Comparison of ENCODE assay signal across 1 cellular context in genomic region chr17:50117202-50118040, GRCh38.
TF ChIP-seq lines count a peak whose summit lies in the region.

No MANE protein-coding gene starts in this region.

TF ChIP-seq in HepG2, 621 proteins besides CTCF, POLR2A, EP300 and RAD21 (continued from another document and continues in another):
- TF ChIP-seq TFDP2 (CRISPR knock-in tag; IDR thresholded peaks at IDR 0.05) (peak; percentile 61; the same call in 1 of the 2 replicates), ZNF749 (CRISPR knock-in tag; IDR thresholded peaks at IDR 0.05; ENCODE audit: borderline replicate concordance) (no peak; the same call in 1 of the 2 replicates), KLF13 (CRISPR knock-in tag; IDR thresholded peaks at IDR 0.05) (no peak), ZSCAN29 (CRISPR knock-in tag; conservative IDR thresholded peaks at IDR 0.05) (no peak), ZNF569 (CRISPR knock-in tag; IDR thresholded peaks at IDR 0.05; ENCODE audit: borderline replicate concordance) (no peak), FOXA3 (CRISPR knock-in tag; IDR thresholded peaks at IDR 0.05) (no peak), SKI (IDR thresholded peaks at IDR 0.05; ENCODE audit: partially characterized antibody) (peak; percentile 68), ZSCAN12 (CRISPR knock-in tag; IDR thresholded peaks at IDR 0.05) (no peak), ZNF788 (CRISPR knock-in tag; IDR thresholded peaks at IDR 0.05; ENCODE audit: borderline replicate concordance) (no peak), ZNF441 (CRISPR knock-in tag; IDR thresholded peaks at IDR 0.05; ENCODE audit: borderline replicate concordance) (0 out of 2 replicates have a peak, but pooled peaks have one; percentile 51), CBX5 (CRISPR knock-in tag; IDR thresholded peaks at IDR 0.05; ENCODE audit: borderline replicate concordance) (no peak), FUBP1 (CRISPR knock-in tag; IDR thresholded peaks at IDR 0.05; ENCODE audit: borderline replicate concordance) (no peak), HOXA7 (CRISPR knock-in tag; IDR thresholded peaks at IDR 0.05) (no peak), ZNF549 (CRISPR knock-in tag; IDR thresholded peaks at IDR 0.05) (no peak), ZGPAT (CRISPR knock-in tag; IDR thresholded peaks at IDR 0.05) (peak; percentile 25; the same call in 1 of the 2 replicates), KLF12 (CRISPR knock-in tag; IDR thresholded peaks at IDR 0.05; ENCODE audit: borderline replicate concordance) (no peak), NCOR1 (IDR thresholded peaks at IDR 0.05; ENCODE audit: borderline replicate concordance, low read length) (no peak), EHMT2 (IDR thresholded peaks at IDR 0.05; ENCODE audit: borderline replicate concordance, low read depth, low read length) (no peak), SPEN (CRISPR knock-in tag; IDR thresholded peaks at IDR 0.05; ENCODE audit: low read depth) (peak; percentile 58; the same call in 1 of the 2 replicates), JUNB (CRISPR knock-in tag; IDR thresholded peaks at IDR 0.05; ENCODE audit: borderline replicate concordance) (no peak), ATF7-NPFF (CRISPR knock-in tag; IDR thresholded peaks at IDR 0.05; ENCODE audit: low read depth) (peak; percentile 65; the same call in 1 of the 2 replicates), MED8 (CRISPR knock-in tag; IDR thresholded peaks at IDR 0.05; ENCODE audit: insufficient replicate concordance) (no peak), SRSF4 (IDR thresholded peaks at IDR 0.05; ENCODE audit: low read depth, low read length, poor library complexity, severe bottlenecking) (no peak), ZNF101 (CRISPR knock-in tag; IDR thresholded peaks at IDR 0.05; ENCODE audit: borderline replicate concordance, low read depth) (no peak), ZNF24 (IDR thresholded peaks at IDR 0.05) (no peak), YEATS2 (CRISPR knock-in tag; IDR thresholded peaks at IDR 0.05; ENCODE audit: borderline replicate concordance) (no peak), STAT6 (CRISPR knock-in tag; IDR thresholded peaks at IDR 0.05; ENCODE audit: borderline replicate concordance) (no peak), MTA1 (CRISPR knock-in tag; IDR thresholded peaks at IDR 0.05; ENCODE audit: borderline replicate concordance) (peak; percentile 77; the same call in 1 of the 2 replicates), ZNF777 (CRISPR knock-in tag; IDR thresholded peaks at IDR 0.05) (peak; percentile 39; the same call in 1 of the 2 replicates), ZNF451 (CRISPR knock-in tag; IDR thresholded peaks at IDR 0.05) (0 out of 2 replicates have a peak, but pooled peaks have one; percentile 38), ZNF121 (CRISPR knock-in tag; IDR thresholded peaks at IDR 0.05) (no peak), SMAD9 (CRISPR knock-in tag; IDR thresholded peaks at IDR 0.05) (no peak), ZNF629 (CRISPR knock-in tag; conservative IDR thresholded peaks at IDR 0.05) (peak; percentile 89), ZNF607 (CRISPR knock-in tag; IDR thresholded peaks at IDR 0.05; ENCODE audit: borderline replicate concordance) (no peak), FOXP1 (IDR thresholded peaks at IDR 0.05) (no peak), FOXP1 (CRISPR knock-in tag; IDR thresholded peaks at IDR 0.05) (no peak), ARNTL (CRISPR knock-in tag; IDR thresholded peaks at IDR 0.05) (no peak), SP1 (IDR thresholded peaks at IDR 0.05) (no peak), SP1 (CRISPR knock-in tag; IDR thresholded peaks at IDR 0.05) (no peak), NFYC (CRISPR knock-in tag; IDR thresholded peaks at IDR 0.05) (no peak), ZBTB7A (CRISPR knock-in tag; IDR thresholded peaks at IDR 0.05) (no peak), SOX13 (IDR thresholded peaks at IDR 0.05) (no peak), SOX13 (CRISPR knock-in tag; conservative IDR thresholded peaks at IDR 0.05 in 1 of 2, IDR thresholded peaks at IDR 0.05 in 1 of 2) (peak in 1 of 2 experiments; percentile 8; a peak in 1 of 4 replicates), ZNF367 (CRISPR knock-in tag; IDR thresholded peaks at IDR 0.05; ENCODE audit: borderline replicate concordance) (no peak), ZNF225 (CRISPR knock-in tag; IDR thresholded peaks at IDR 0.05) (no peak), CSRNP2 (CRISPR knock-in tag; conservative IDR thresholded peaks at IDR 0.05; ENCODE audit: low read depth) (no peak), KDM3A (CRISPR knock-in tag; IDR thresholded peaks at IDR 0.05; ENCODE audit: low read depth) (no peak), TRIM24 (CRISPR knock-in tag; IDR thresholded peaks at IDR 0.05) (no peak), ZNF430 (CRISPR knock-in tag; IDR thresholded peaks at IDR 0.05) (no peak), ARNT2 (CRISPR knock-in tag; IDR thresholded peaks at IDR 0.05; ENCODE audit: low read depth) (peak; percentile 21; the same call in 1 of the 2 replicates), ZNF251 (CRISPR knock-in tag; IDR thresholded peaks at IDR 0.05) (no peak), GPN1 (CRISPR knock-in tag; IDR thresholded peaks at IDR 0.05; ENCODE audit: borderline replicate concordance) (no peak), CENPBD1 (CRISPR knock-in tag; IDR thresholded peaks at IDR 0.05; ENCODE audit: borderline replicate concordance, low read depth) (no peak), ZNF512B (CRISPR knock-in tag; IDR thresholded peaks at IDR 0.05; ENCODE audit: borderline replicate concordance) (no peak), BCL3 (CRISPR knock-in tag; IDR thresholded peaks at IDR 0.05) (no peak; the same call in 1 of the 2 replicates), BORCS8-MEF2B (CRISPR knock-in tag; IDR thresholded peaks at IDR 0.05) (0 out of 2 replicates have a peak, but pooled peaks have one; percentile 28), IKZF4 (CRISPR knock-in tag; IDR thresholded peaks at IDR 0.05; ENCODE audit: borderline replicate concordance, low read depth, not compliant biosample characterization) (peak; percentile 82), RARG (CRISPR knock-in tag; IDR thresholded peaks at IDR 0.05; ENCODE audit: low read depth) (no peak)
